ENCODE assay signal across 28 cellular contexts in the genomic region with DNA sequence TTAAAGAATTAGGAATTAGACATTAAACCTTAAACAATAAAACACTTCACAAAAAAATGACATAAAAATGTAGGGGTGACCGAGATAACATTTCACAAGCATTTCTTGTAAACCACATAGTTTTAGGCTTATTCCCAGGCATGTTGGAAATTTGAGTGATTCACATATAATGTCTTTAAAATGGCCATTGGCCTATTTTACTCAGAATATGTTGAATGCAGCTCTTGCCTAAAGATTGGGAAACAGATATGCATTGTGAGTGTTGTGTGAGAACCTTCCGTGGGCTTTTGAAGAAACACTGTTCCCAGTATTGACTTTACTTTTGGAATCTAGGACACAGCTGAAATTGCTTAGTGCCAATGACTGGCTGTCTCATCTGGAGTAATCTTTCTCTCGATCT.
DNase-seq lines count a peak whose midpoint lies in the region; ATAC-seq and TF ChIP-seq lines count a peak whose summit lies in the region.
"Had no signal": no experiment of that assay in that cellular context is flagged by ENCODE, and none has a peak within 500 bp of the region (broad histone marks: within the 10 kb centered on the region; RNA-seq: fewer than 3 reads in every experiment).

No MANE protein-coding gene starts in this region.

- no peak overlapping the region for H3K9ac ChIP-seq in fibroblast of lung (ENCODE audit: insufficient read depth, low read length)

- H3K27me3 ChIP-seq in breast epithelium (no peaks in the 10 kb centered on the region), fibroblast of lung (ENCODE audit: control insufficient read depth, insufficient read depth, low read length) (no peaks in the 10 kb centered on the region), spleen (replicated peaks in 1 of 7) (no peaks in the 10 kb centered on the region), left lung (no peaks in the 10 kb centered on the region)
- H3K27me3 ChIP-seq: esophagus muscularis mucosa, sigmoid colon, upper lobe of left lung had no signal

- TF ChIP-seq CTCF in MCF 10A (IDR thresholded peaks at IDR 0.05; ENCODE audit: unreplicated experiment) (no peak), breast epithelium (IDR thresholded peaks at IDR 0.05) (no peak), fibroblast of lung (conservative IDR thresholded peaks at IDR 0.05 in 1 of 2, IDR thresholded peaks at IDR 0.05 in 1 of 2; ENCODE audit: low read depth in 1 of 2, low read length in 2 of 2) (no peak), spleen (IDR thresholded peaks at IDR 0.05 in 8 of 11, conservative IDR thresholded peaks at IDR 0.05 in 3 of 11) (no peak), left lung (IDR thresholded peaks at IDR 0.05) (no peak)

- peaks cover 0 to 6% of the 10 kb centered on the region in 2 donors for H3K9me3 ChIP-seq in breast epithelium
- no peaks in the 10 kb centered on the region for H3K9me3 ChIP-seq in fibroblast of lung (ENCODE audit: control insufficient read depth, insufficient read depth, low read depth, low read length)
- H3K9me3 ChIP-seq in spleen = peaks cover 0 to 17% (median 9%) of the 10 kb centered on the region in 8 donors
- H3K9me3 ChIP-seq in left lung = peaks cover 0 to 14% of the 10 kb centered on the region in 2 donors
- H3K9me3 ChIP-seq: prostate gland had no signal

- H3K79me2 ChIP-seq in fibroblast of lung (ENCODE audit: control insufficient read depth, insufficient read depth, low read length) = no peaks in the 10 kb centered on the region

- CTCF ChIA-PET in MCF 10A (lab: Yijun Ruan, JAX) = no interaction called here

- H3K4me3 ChIP-seq in breast epithelium (no peak overlapping the region), fibroblast of lung (replicated peaks in 1 of 4; ENCODE audit: control extremely low read depth in 1 of 4, insufficient read depth in 1 of 4, low read depth in 3 of 4, low read length in 4 of 4) (no peak overlapping the region), spleen (no peak overlapping the region), left lung (no peak overlapping the region)
- H3K4me3 ChIP-seq: esophagus muscularis mucosa, lung, prostate gland, sigmoid colon, SK-N-MC, upper lobe of left lung had no signal

- intact Hi-C loops in MCF 10A (cut with micrococcal nuclease) = no loop called here
- intact Hi-C loops in breast epithelium (cut with DNase I; ENCODE audit: low total_unique reads) = no loop called here
- intact Hi-C loops in spleen (cut with DNase I; ENCODE audit: low total_unique reads) = no loop called here
- intact Hi-C loops in left lung (cut with DNase I) = no loop called here

- peak; percentile 62 for DNase-seq in MCF 10A (ENCODE audit: unreplicated experiment)
- DNase-seq in breast epithelium (ENCODE audit: low spot score in 2 of 2) = no peak
- DNase-seq in NCI-H226 = peak; percentile 10
- DNase-seq in fibroblast of lung (ENCODE audit: low read depth in 2 of 2) = peak; percentile 66 to 80
- no peak for DNase-seq in spleen
- DNase-seq in left lung = no peak
- no peak for DNase-seq in stimulated activated naive CD4-positive, alpha-beta T cell (lab: John Stamatoyannopoulos, UW)
- no peak for DNase-seq in mucosa of gallbladder (ENCODE audit: low spot score)
- DNase-seq: activated CD4-positive, alpha-beta T cell treated with anti-CD3 and anti-CD28 coated beads for 4 hours; activated CD8-positive, alpha-beta memory T cell treated with anti-CD3 and anti-CD28 coated beads for 24 hours; activated T-cell treated with anti-CD3 and anti-CD28 coated beads, Interleukin-2, amount 50 U/mL, for 24 hours; cortex of kidney; DMS79 treated with DMSO at 0.1 percent for 48 hours; endodermal cell; H9; NCI-H1694; NCI-H2171; NCI-H526; sigmoid colon; stimulated activated CD8-positive, alpha-beta memory T cell treated with anti-CD3 and anti-CD28 coated beads, Interleukin-4, amount 100 ng/mL, for 48 hours; T-helper 2 cell; upper lobe of left lung had no signal

- H3K27ac ChIP-seq in breast epithelium (no peak overlapping the region), fibroblast of lung (ENCODE audit: insufficient read depth, low read length) (no peak overlapping the region), spleen (no peak overlapping the region), left lung (no peak overlapping the region)
- H3K27ac ChIP-seq: C4-2B, esophagus muscularis mucosa, prostate gland, RWPE1, sigmoid colon, SK-N-MC, upper lobe of left lung had no signal

- no peak overlapping the region for H3K4me3 Mint-ChIP-seq in MCF 10A (ENCODE audit: unreplicated experiment)
- H3K4me3 Mint-ChIP-seq: activated T-cell treated with anti-CD3 and anti-CD28 coated beads, Interleukin-2, amount 50 U/mL, for 24 hours; endodermal cell; H9 had no signal

- TF ChIP-seq POLR2A in breast epithelium (IDR thresholded peaks at IDR 0.05) (no peak), spleen (IDR thresholded peaks at IDR 0.05) (no peak)

- H3K4me2 ChIP-seq in fibroblast of lung (ENCODE audit: extremely low read depth, insufficient read depth, low read length) = no peak overlapping the region

- WGBS in spleen, 5 donors = 73 to 82% (median 77%) methylated on average over 3 of the region's 3 CpGs

- BruUV-seq in MCF 10A (replicated peaks; lab: Mats Ljungman, UMichigan) = no TSS peak

- H3K4me1 ChIP-seq in breast epithelium (no peaks in the 10 kb centered on the region), fibroblast of lung (ENCODE audit: control insufficient read depth, extremely low read depth, insufficient read depth, low read length) (no peaks in the 10 kb centered on the region), spleen (no peaks in the 10 kb centered on the region), left lung (no peaks in the 10 kb centered on the region)
- H3K4me1 ChIP-seq: esophagus muscularis mucosa, prostate gland, sigmoid colon, upper lobe of left lung had no signal

- no peak overlapping the region for H3K27ac Mint-ChIP-seq in MCF 10A (ENCODE audit: low read depth, unreplicated experiment)
- H3K27ac Mint-ChIP-seq: activated T-cell treated with anti-CD3 and anti-CD28 coated beads, Interleukin-2, amount 50 U/mL, for 24 hours; endodermal cell; H9 had no signal

- no peaks in the 10 kb centered on the region for H3K36me3 ChIP-seq in breast epithelium
- no peaks in the 10 kb centered on the region for H3K36me3 ChIP-seq in fibroblast of lung (ENCODE audit: control insufficient read depth, insufficient read depth, low read length)
- no peaks in the 10 kb centered on the region for H3K36me3 ChIP-seq in spleen
- H3K36me3 ChIP-seq in left lung = no peaks in the 10 kb centered on the region
- H3K36me3 ChIP-seq: esophagus muscularis mucosa, prostate gland, sigmoid colon, upper lobe of left lung had no signal

- no peak for ATAC-seq in left lung

- H3K9me3 Mint-ChIP-seq in MCF 10A (ENCODE audit: unreplicated experiment) = peaks cover 1% of the 10 kb centered on the region

- H3K36me3 Mint-ChIP-seq in MCF 10A (ENCODE audit: insufficient read depth, unreplicated experiment) = no peaks in the 10 kb centered on the region

- no peaks in the 10 kb centered on the region for H4K20me1 ChIP-seq in fibroblast of lung (ENCODE audit: control insufficient read depth, extremely low read depth, insufficient read depth, low read length)

- peaks cover 16% of the 10 kb centered on the region for H3K4me1 Mint-ChIP-seq in MCF 10A (ENCODE audit: insufficient read depth, unreplicated experiment)
- H3K4me1 Mint-ChIP-seq: endodermal cell, H9 had no signal

- no peak overlapping the region for H2AFZ ChIP-seq in fibroblast of lung (ENCODE audit: low read length)

- POLR2A ChIA-PET in MCF 10A (lab: Yijun Ruan, JAX) = interaction anchor here (0.6 to 1.0 kb wide), 2 partner anchors 9 to 332 kb away, joined by 3 read pairs; no protein-coding TSS in a partner anchor

- H3K27me3 Mint-ChIP-seq in MCF 10A (ENCODE audit: insufficient read depth, unreplicated experiment) = no peaks in the 10 kb centered on the region
- H3K27me3 Mint-ChIP-seq: activated T-cell treated with anti-CD3 and anti-CD28 coated beads, Interleukin-2, amount 50 U/mL, for 24 hours had no signal

Comparison
In these comparisons a context has a peak if more than half of its experiments do, and no peak if none do; other contexts are left out.
1. DNase-seq: peak in MCF 10A (single experiment), NCI-H226 (single experiment) and fibroblast of lung (2 of 2); none in breast epithelium (0 of 2), spleen (single experiment), left lung (0 of 2), stimulated activated naive CD4-positive, alpha-beta T cell (0 of 6) and mucosa of gallbladder (single experiment).